8 cellular contexts compared by ENCODE assay signal in genomic region chr14:92652413-92653151, GRCh38.
DNase-seq lines count a peak whose midpoint lies in the region; ATAC-seq and TF ChIP-seq lines count a peak whose summit lies in the region.

No MANE protein-coding gene starts in this region.

- POLR2A ChIA-PET in activated CD4-positive, alpha-beta memory T cell treated with anti-CD3 and anti-CD28 coated beads for 36 hours (lab: Charles Lee): interaction anchor here (1.2 to 1.7 kb wide), 2 partner anchors 16 to 25 kb away, joined by 4 to 8 read pairs; no protein-coding TSS in a partner anchor

- H3K27me3 ChIP-seq in aorta (ENCODE audit: control insufficient read depth in 1 of 2, insufficient read depth in 2 of 2, low read length in 1 of 2): no peaks in the 10 kb centered on the region

- no peak for TF ChIP-seq CTCF in GM12875 (IDR thresholded peaks at IDR 0.05; ENCODE audit: borderline replicate concordance, insufficient read depth, low read depth, low read length)
- TF ChIP-seq CTCF in osteocyte (IDR thresholded peaks at IDR 0.05): no peak

- ATAC-seq in Right ventricle myocardium superior (ENCODE audit: poor library complexity) (peak; percentile 17), aorta (ENCODE audit: low FRiP score) (no peak)

- H3K4me1 ChIP-seq in aorta (ENCODE audit: control insufficient read depth in 1 of 2, insufficient read depth in 2 of 2, low read length in 2 of 2): peaks cover 0 to 8% of the 10 kb centered on the region in 2 donors

- CTCF ChIA-PET in activated CD4-positive, alpha-beta memory T cell treated with anti-CD3 and anti-CD28 coated beads for 36 hours (lab: Charles Lee): interaction anchor here (0.8 to 3.3 kb wide), 9 partner anchors 18 to 300 kb away, joined by 3 to 23 read pairs (median 5); no protein-coding TSS in a partner anchor

- H3K27ac Mint-ChIP-seq in activated CD4-positive, alpha-beta memory T cell treated with anti-CD3 and anti-CD28 coated beads for 36 hours: peak overlapping the region; percentile 97
- H3K27ac Mint-ChIP-seq in osteocyte (ENCODE audit: unreplicated experiment): no peak overlapping the region

- peak overlapping the region; percentile 93 for H3K4me3 Mint-ChIP-seq in activated CD4-positive, alpha-beta memory T cell treated with anti-CD3 and anti-CD28 coated beads for 36 hours
- H3K4me3 Mint-ChIP-seq in osteocyte (ENCODE audit: unreplicated experiment): no peak overlapping the region

- peaks cover 18% of the 10 kb centered on the region for H3K36me3 Mint-ChIP-seq in activated CD4-positive, alpha-beta memory T cell treated with anti-CD3 and anti-CD28 coated beads for 36 hours
- peaks cover 7% of the 10 kb centered on the region for H3K36me3 Mint-ChIP-seq in osteocyte (ENCODE audit: unreplicated experiment)

- H3K9me3 ChIP-seq in aorta (ENCODE audit: control insufficient read depth, low read length): no peaks in the 10 kb centered on the region

- DNase-seq in activated CD4-positive, alpha-beta memory T cell treated with anti-CD3 and anti-CD28 coated beads for 36 hours: peak; percentile 38
- DNase-seq in Right ventricle myocardium superior (no peak), 8988T (no peak), osteocyte (ENCODE audit: extremely low spot score, unreplicated experiment) (no peak), aorta (no peak), DMS53 treated with DMSO at 0.1 percent for 48 hours (lab: John Stamatoyannopoulos, UW; ENCODE audit: unreplicated experiment) (no peak)

- H3K27ac ChIP-seq in skin epidermis (peak overlapping the region in 20 of 21 experiments; percentile 2 to 91 (median 80)), aorta (ENCODE audit: low read depth in 1 of 2, low read length in 2 of 2) (no peak overlapping the region)

- WGBS in aorta, 2 donors: 91 to 92% methylated on average over 25 to 26 of the region's 26 CpGs

- H3K4me1 Mint-ChIP-seq in activated CD4-positive, alpha-beta memory T cell treated with anti-CD3 and anti-CD28 coated beads for 36 hours (ENCODE audit: low read depth): peaks cover 77% of the 10 kb centered on the region
- peaks cover 2% of the 10 kb centered on the region for H3K4me1 Mint-ChIP-seq in osteocyte (ENCODE audit: unreplicated experiment)

- peaks cover 0 to 4% of the 10 kb centered on the region in 2 donors for H3K36me3 ChIP-seq in aorta (ENCODE audit: control insufficient read depth in 1 of 2, insufficient read depth in 2 of 2, low read length in 1 of 2)

- H3K27me3 Mint-ChIP-seq in activated CD4-positive, alpha-beta memory T cell treated with anti-CD3 and anti-CD28 coated beads for 36 hours: no peaks in the 10 kb centered on the region
- H3K27me3 Mint-ChIP-seq in osteocyte (ENCODE audit: unreplicated experiment): no peaks in the 10 kb centered on the region

- H3K9me3 Mint-ChIP-seq in activated CD4-positive, alpha-beta memory T cell treated with anti-CD3 and anti-CD28 coated beads for 36 hours: no peaks in the 10 kb centered on the region
- no peaks in the 10 kb centered on the region for H3K9me3 Mint-ChIP-seq in osteocyte (ENCODE audit: unreplicated experiment)

- intact Hi-C loops in activated CD4-positive, alpha-beta memory T cell treated with anti-CD3 and anti-CD28 coated beads for 36 hours (cut with micrococcal nuclease): no loop called here
- intact Hi-C loops in Right ventricle myocardium superior (cut with DNase I) (no loop called here), aorta (cut with DNase I) (no loop called here)

- H3K4me3 ChIP-seq in GM12875 (ENCODE audit: low read depth, low read length) (peak overlapping the region; percentile 75), skin epidermis (peak overlapping the region; percentile 25 to 42 (median 29)), aorta (ENCODE audit: low read length in 2 of 2) (no peak overlapping the region)

Comparison
In these comparisons a context has a peak if more than half of its experiments do, and no peak if none do; other contexts are left out.
1. H3K4me3 ChIP-seq: peak in GM12875 (single experiment) and skin epidermis (7 of 7); none in aorta (0 of 2).
2. H3K27ac ChIP-seq: peak in skin epidermis (20 of 21); none in aorta (0 of 2).